ENCODE assay signal across 13 cellular contexts in the genomic region with DNA sequence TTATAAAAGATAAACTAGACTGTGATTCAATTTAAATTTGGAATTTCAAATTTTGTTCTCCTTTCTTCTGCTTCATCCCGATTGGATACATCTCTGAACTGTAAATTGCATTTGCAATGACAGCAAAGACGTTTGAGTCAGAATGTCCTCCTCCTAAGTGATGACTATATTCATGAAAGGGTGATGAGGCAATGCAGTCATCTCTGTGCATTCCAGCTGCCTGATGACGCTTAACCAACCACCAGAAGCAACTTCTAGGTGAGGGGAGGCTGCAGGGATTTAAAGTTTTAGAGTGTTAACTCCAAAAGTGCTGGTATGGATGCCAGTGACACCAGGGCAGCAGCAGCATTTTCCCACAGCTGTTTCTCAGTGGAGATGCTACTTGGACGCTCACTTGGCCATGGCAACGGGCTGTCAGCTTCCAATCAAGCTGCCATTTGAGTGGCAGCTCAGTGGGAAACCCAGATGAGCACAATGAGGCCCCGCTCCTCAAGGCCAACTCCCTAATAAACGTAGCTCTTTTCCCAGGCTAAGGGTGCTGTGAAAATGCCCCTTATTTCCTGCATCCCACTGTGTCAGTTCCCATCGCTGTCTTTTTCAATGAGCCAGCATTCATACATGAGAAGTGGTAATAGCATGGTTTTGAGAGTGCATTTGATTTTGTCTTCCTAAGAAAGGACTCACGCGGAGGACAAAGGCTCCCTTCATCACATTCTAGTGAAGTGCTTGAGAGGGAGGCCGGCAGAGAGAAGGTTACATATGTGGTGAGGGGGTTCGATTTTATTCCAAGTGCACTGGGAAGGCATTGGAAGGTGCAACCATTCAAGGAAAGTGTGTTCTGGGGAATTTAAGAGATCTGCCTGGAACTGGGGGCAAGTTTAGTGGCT.
A peak's percentile ranks its signal among the peaks of the same experiment; 100 is the strongest.
DNase-seq lines count a peak whose midpoint lies in the region; TF ChIP-seq lines count a peak whose summit lies in the region.
"Had no signal": no experiment of that assay in that cellular context is flagged by ENCODE, and none has a peak within 500 bp of the region (broad histone marks: within the 10 kb centered on the region; RNA-seq: fewer than 3 reads in every experiment).

No MANE protein-coding gene starts in this region.

- H3K9me3 ChIP-seq in WERI-Rb-1 (ENCODE audit: severe bottlenecking): no peaks in the 10 kb centered on the region

- DNase-seq in NCI-H1417 (lab: John Stamatoyannopoulos, UW): peak in 2 of 3 experiments; percentile 4 to 38
- no peak for DNase-seq in NCI-H1417 treated with DMSO at 0.1 percent for 48 hours (lab: John Stamatoyannopoulos, UW)
- peak; percentile 70 for DNase-seq in RKO (ENCODE audit: low spot score)
- DNase-seq in fibroblast of mammary gland (ENCODE audit: low read depth): peak; percentile 79
- peak; percentile 53 for DNase-seq in pons (ENCODE audit: low spot score)
- no peak for DNase-seq in NCI-H345 (lab: John Stamatoyannopoulos, UW)
- no peak for DNase-seq in WERI-Rb-1
- DNase-seq in NCI-H1092 treated with DMSO at 0.1 percent for 48 hours (lab: John Stamatoyannopoulos, UW): no peak
- DNase-seq: 8988T; amniotic stem cell; DMS153; NCI-H1436; stimulated activated CD4-positive, alpha-beta T cell treated with anti-CD3 and anti-CD28 coated beads, Interleukin-4, amount 100 ng/mL, for 1 hour had no signal

- H3K27ac ChIP-seq in WERI-Rb-1: no peak overlapping the region

- TF ChIP-seq CTCF in fibroblast of mammary gland (conservative IDR thresholded peaks at IDR 0.05; ENCODE audit: control insufficient read depth, insufficient read depth, low read depth, low read length): no peak
- TF ChIP-seq CTCF in WERI-Rb-1 (IDR thresholded peaks at IDR 0.05; ENCODE audit: low read depth, low read length): no peak

- H3K4me3 ChIP-seq in fibroblast of mammary gland (ENCODE audit: control insufficient read depth, low read depth, low read length) (no peak overlapping the region), WERI-Rb-1 (ENCODE audit: low read depth, low read length) (no peak overlapping the region)

- no peaks in the 10 kb centered on the region for H3K27me3 ChIP-seq in WERI-Rb-1 (ENCODE audit: insufficient read depth, low read depth, severe bottlenecking)

- no peaks in the 10 kb centered on the region for H3K36me3 ChIP-seq in WERI-Rb-1

Comparison
In these comparisons a context has a peak if more than half of its experiments do, and no peak if none do; other contexts are left out.
1. DNase-seq: peak in NCI-H1417 (2 of 3), RKO (single experiment), fibroblast of mammary gland (single experiment) and pons (single experiment); none in NCI-H1417 treated with DMSO at 0.1 percent for 48 hours (single experiment), NCI-H345 (single experiment), WERI-Rb-1 (single experiment) and NCI-H1092 treated with DMSO at 0.1 percent for 48 hours (single experiment).